Comparison of ENCODE assay signal across 19 cellular contexts in genomic region chr9:34459356-34459755, GRCh38. TPM values are rescaled to one million over a fixed set of nuclear protein-coding genes. Genes with fewer than 3 reads are reported as not detected.
DNase-seq lines count a peak whose midpoint lies in the region; ATAC-seq, FAIRE-seq and TF ChIP-seq lines count a peak whose summit lies in the region.
"Had no signal": no experiment of that assay in that cellular context is flagged by ENCODE, and none has a peak within 500 bp of the region (broad histone marks: within the 10 kb centered on the region; RNA-seq: fewer than 3 reads in every experiment).

No MANE protein-coding gene starts in this region.

- peaks cover 31% of the 10 kb centered on the region for H3K79me2 ChIP-seq in mammary epithelial cell (ENCODE audit: insufficient read depth, low read length)
- peaks cover 33% of the 10 kb centered on the region for H3K79me2 ChIP-seq in neural cell (replicated peaks; ENCODE audit: insufficient read depth, low read length)

- no peak for TF ChIP-seq CTCF in CD4-positive, alpha-beta T cell (IDR thresholded peaks at IDR 0.05)
- TF ChIP-seq CTCF in mammary epithelial cell (conservative IDR thresholded peaks at IDR 0.05 in 1 of 2, IDR thresholded peaks at IDR 0.05 in 1 of 2; ENCODE audit: extremely low read depth in 1 of 2, insufficient read depth in 1 of 2, low read depth in 1 of 2, low read length in 2 of 2) (no peak), neural cell (IDR thresholded peaks at IDR 0.05; ENCODE audit: poor library complexity, severe bottlenecking) (no peak)

- H3K36me3 ChIP-seq in mammary epithelial cell (ENCODE audit: insufficient read depth, low read length) (no peaks in the 10 kb centered on the region), neural cell (ENCODE audit: insufficient read depth, low read length) (no peaks in the 10 kb centered on the region)
- H3K36me3 ChIP-seq: MG63, right lobe of liver, SJSA1 had no signal

- peaks cover 31% of the 10 kb centered on the region for H3K4me1 Mint-ChIP-seq in CD4-positive, alpha-beta T cell (ENCODE audit: low read depth)
- peaks cover 16 to 18% (median 17%) of the 10 kb centered on the region in 3 donors for H3K4me1 Mint-ChIP-seq in IgD-negative memory B cell

- 84% methylated on average over 12 of the region's 14 CpGs for WGBS in mammary epithelial cell (ENCODE audit: low coverage, missing lambda C conversion rate)

- TF ChIP-seq EP300 in neural cell (conservative IDR thresholded peaks at IDR 0.05; ENCODE audit: poor library complexity, severe bottlenecking) = no peak

- CTCF ChIA-PET in CD4-positive, alpha-beta T cell (lab: Charles Lee) = interaction anchor here (0.7 kb wide), 1 partner anchor 19 kb away, joined by 3 read pairs; no protein-coding TSS in a partner anchor
- CTCF ChIA-PET in mammary epithelial cell (lab: Charles Lee; ENCODE audit: low non-redundant PET) = no interaction called here

- H3K9me3 ChIP-seq in CD4-positive, alpha-beta T cell (ENCODE audit: control insufficient read depth, low read length) = no peaks in the 10 kb centered on the region
- H3K9me3 ChIP-seq in mammary epithelial cell (replicated peaks; ENCODE audit: insufficient read depth, low read length) (no peaks in the 10 kb centered on the region), neural cell (ENCODE audit: low read length) (no peaks in the 10 kb centered on the region)
- H3K9me3 ChIP-seq: MG63, right lobe of liver, SJSA1 had no signal

- in situ Hi-C loops in mammary epithelial cell (cut with MboI; ENCODE audit: low sequenced_read_pairs in 2 of 2) = no loop called here

- H2AFZ ChIP-seq in mammary epithelial cell (ENCODE audit: low read depth, low read length) (peak overlapping the region; percentile 39), neural cell (ENCODE audit: low read depth, low read length) (no peak overlapping the region)

- intact Hi-C loops in CD4-positive, alpha-beta T cell (cut with DNase I, micrococcal nuclease) = loop anchor here (2.0 to 5.0 kb wide), 10 partner anchors 63 to 642 kb away; partner anchors contain the start of genes RPP25L (in 2 of the 2), DCAF12 (in 1 of the 2), ENHO (in 1 of the 2) and MYORG (in 1 of the 2)
- intact Hi-C loops in mammary epithelial cell (cut with micrococcal nuclease) = loop anchor here (2.0 kb wide), 1 partner anchor 23 kb away; no protein-coding TSS in a partner anchor

- H3K4me2 ChIP-seq in mammary epithelial cell (ENCODE audit: insufficient read depth, low read depth, low read length) (no peak overlapping the region), neural cell (ENCODE audit: low read length) (no peak overlapping the region)

- H3K9ac ChIP-seq in mammary epithelial cell (ENCODE audit: insufficient read depth, low read length) (no peak overlapping the region), neural cell (ENCODE audit: low read length) (no peak overlapping the region)

- H3K36me3 Mint-ChIP-seq in CD4-positive, alpha-beta T cell (ENCODE audit: low read depth) = no peaks in the 10 kb centered on the region
- H3K36me3 Mint-ChIP-seq in IgD-negative memory B cell = peaks cover 1% of the 10 kb centered on the region

- no peaks in the 10 kb centered on the region for H3K9me2 ChIP-seq in neural cell (ENCODE audit: insufficient read depth, low read length)

- H3K9me3 Mint-ChIP-seq in CD4-positive, alpha-beta T cell = no peaks in the 10 kb centered on the region
- no peaks in the 10 kb centered on the region for H3K9me3 Mint-ChIP-seq in IgD-negative memory B cell
- H3K9me3 Mint-ChIP-seq: activated B cell treated with CpG ODN at 0.5 μM for 24 hours had no signal

- no peaks in the 10 kb centered on the region for H3K27me3 ChIP-seq in CD4-positive, alpha-beta T cell (ENCODE audit: control insufficient read depth, insufficient read depth, low read length)
- H3K27me3 ChIP-seq in mammary epithelial cell (ENCODE audit: insufficient read depth, low read length) (no peaks in the 10 kb centered on the region), neural cell (ENCODE audit: insufficient read depth, low read depth, low read length) (no peaks in the 10 kb centered on the region)
- H3K27me3 ChIP-seq: MG63, right lobe of liver, SJSA1 had no signal

- peak overlapping the region; percentile 98 for H3K4me3 Mint-ChIP-seq in CD4-positive, alpha-beta T cell
- H3K4me3 Mint-ChIP-seq in IgD-negative memory B cell = peak overlapping the region in 3 of 4 donors; percentile 10 to 36 (median 19)

- peaks cover 9% of the 10 kb centered on the region for H3K27me3 Mint-ChIP-seq in CD4-positive, alpha-beta T cell
- peaks cover 2% of the 10 kb centered on the region for H3K27me3 Mint-ChIP-seq in IgD-negative memory B cell

- H4K20me1 ChIP-seq in mammary epithelial cell (ENCODE audit: insufficient read depth, low read length) = no peaks in the 10 kb centered on the region
- H4K20me1 ChIP-seq in neural cell (ENCODE audit: insufficient read depth) = no peaks in the 10 kb centered on the region

- no peak overlapping the region for H3K27ac ChIP-seq in CD4-positive, alpha-beta T cell (ENCODE audit: low read depth, low read length)
- H3K27ac ChIP-seq in mammary epithelial cell (ENCODE audit: insufficient read depth, low read depth, low read length) = no peak overlapping the region
- no peak overlapping the region for H3K27ac ChIP-seq in neural cell (ENCODE audit: low read length)
- H3K27ac ChIP-seq: C4-2B, right lobe of liver, SJSA1 had no signal

- no peak for TF ChIP-seq RAD21 in neural cell (conservative IDR thresholded peaks at IDR 0.05)

- DNase-seq in CD4-positive, alpha-beta T cell = no peak
- DNase-seq in mammary epithelial cell = no peak
- no peak for DNase-seq in DMS114 treated with DMSO at 0.1 percent for 48 hours (lab: John Stamatoyannopoulos, UW; ENCODE audit: unreplicated experiment)
- DNase-seq in NCI-H510A treated with DMSO at 0.1 percent for 48 hours (lab: John Stamatoyannopoulos, UW) = no peak
- no peak for DNase-seq in GM19239 (ENCODE audit: insufficient read length, low spot score)
- no peak for DNase-seq in hepatic stellate cell (ENCODE audit: low spot score)
- DNase-seq: activated B cell treated with CpG ODN at 0.5 μM for 24 hours; effector CD4-positive, alpha-beta T cell; MG63; NK-92 treated with Interleukin-12 subunit alpha and Interleukin-12 subunit beta, amount 100 ng/mL, for 24 hours; stimulated activated CD4-positive, alpha-beta T cell treated with anti-CD3 and anti-CD28 coated beads, Interleukin-4, amount 100 ng/mL, for 4 hours; stimulated activated naive CD4-positive, alpha-beta T cell treated with Interleukin-2 at 50 U/mL for 16 hours had no signal

- POLR2A ChIA-PET in CD4-positive, alpha-beta T cell (lab: Charles Lee) = interaction anchor here (1.7 kb wide), 1 partner anchor 82 kb away, joined by 11 read pairs; the partner anchor contains the start of gene MYORG

- H3K4me3 ChIP-seq in mammary epithelial cell (replicated peaks in 1 of 3; ENCODE audit: insufficient read depth in 1 of 3, low read depth in 2 of 3, low read length in 3 of 3) = no peak overlapping the region
- H3K4me3 ChIP-seq in neural cell (ENCODE audit: low read length) = peak overlapping the region; percentile 92
- H3K4me3 ChIP-seq: right lobe of liver had no signal

- ATAC-seq in CD4-positive, alpha-beta T cell (ENCODE audit: poor library complexity) = no peak

- no peak overlapping the region for H3K27ac Mint-ChIP-seq in CD4-positive, alpha-beta T cell
- peak overlapping the region in 1 of 3 donors; percentile 79 for H3K27ac Mint-ChIP-seq in IgD-negative memory B cell

- no peaks in the 10 kb centered on the region for H3F3A ChIP-seq in neural cell (ENCODE audit: insufficient read depth, low read length, poor library complexity, severe bottlenecking)

- BruUV-seq in mammary epithelial cell (replicated peaks; lab: Mats Ljungman, UMichigan) = no TSS peak

- peaks cover 45% of the 10 kb centered on the region for H3K4me1 ChIP-seq in mammary epithelial cell (ENCODE audit: insufficient read depth, low read length)

- no peak for FAIRE-seq in GM19239 (lab: Jason Lieb, UNC)
- FAIRE-seq: H54 had no signal

- dilution Hi-C loops in mammary epithelial cell (cut with HindIII; ENCODE audit: low sequenced_read_pairs) = no loop called here

TF ChIP-seq in neural cell, 6 proteins besides CTCF, POLR2A, EP300 and RAD21 (continues in another document):
- no peak for TF ChIP-seq MXI1 (conservative IDR thresholded peaks at IDR 0.05; ENCODE audit: poor library complexity, severe bottlenecking)
- no peak for TF ChIP-seq TAF1 (IDR thresholded peaks at IDR 0.05; ENCODE audit: low read depth)
- no peak for TF ChIP-seq EZH2 (IDR thresholded peaks at IDR 0.05; ENCODE audit: borderline replicate concordance, insufficient read depth, low read length, poor library complexity, severe bottlenecking)
- no peak for TF ChIP-seq POLR2AphosphoS5 (IDR thresholded peaks at IDR 0.05)

RNA-seq across cellular contexts. Expression of gene DNAI1, which starts 0.8 kb away (rescaled TPM):
- not detected for total RNA-seq in CD4-positive, alpha-beta T cell
- polyA plus RNA-seq in IgD-negative memory B cell = not detected
- not detected for total RNA-seq in mammary epithelial cell
- 0.03 TPM for polyA plus RNA-seq in mammary epithelial cell
- polyA minus RNA-seq in mammary epithelial cell = not detected
- polyA plus RNA-seq in neural cell = 0.99 and 1.6 TPM in 2 replicates
- polyA minus RNA-seq in neural cell = 1.5 and 1.7 TPM in 2 replicates
- total RNA-seq: activated B cell treated with CpG ODN at 0.5 μM for 24 hours, glomerular endothelial cell, right lobe of liver, SJSA1 had no signal

RNA-seq across cellular contexts. Expression of gene FAM219A, which starts 1.0 kb away (rescaled TPM):
- total RNA-seq in CD4-positive, alpha-beta T cell = 1 to 10 TPM; 7.7 to 8.5 TPM
- polyA plus RNA-seq in IgD-negative memory B cell (1.1 TPM), mammary epithelial cell (9.2 TPM), neural cell (51.8 and 56.6 TPM in 2 replicates)
- 10 to 100 TPM; 12.3 to 27.4 TPM for total RNA-seq in mammary epithelial cell
- polyA minus RNA-seq in mammary epithelial cell (15.9 TPM), neural cell (39.7 and 45.8 TPM in 2 replicates)
